In the genomic region with DNA sequence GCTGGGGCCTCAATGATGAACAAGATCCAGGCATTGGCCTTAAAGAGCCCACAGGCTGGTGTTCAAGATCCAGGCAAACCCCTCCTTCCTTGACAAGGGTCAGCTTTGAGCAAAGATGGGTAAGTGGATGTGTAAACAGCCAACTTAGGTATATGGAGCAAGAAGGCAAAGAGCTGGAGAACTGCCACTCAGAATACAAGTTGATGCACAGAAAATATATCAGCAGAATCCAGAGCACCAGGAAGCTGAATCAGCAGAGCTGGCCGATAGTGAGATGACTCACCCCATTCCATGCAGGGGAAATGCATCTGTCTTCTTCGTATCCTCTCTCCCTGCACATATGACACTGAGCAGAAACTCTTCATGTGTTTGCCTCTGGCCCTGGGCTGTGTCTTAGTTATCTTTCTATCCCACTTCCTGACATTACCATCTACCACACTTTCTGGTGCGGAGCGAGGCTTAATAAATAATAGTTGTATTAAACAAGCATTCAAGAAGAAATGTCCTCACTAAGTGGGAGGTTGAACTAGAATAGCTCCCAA, we compare ENCODE assay signal across 8 cellular contexts. TPM values are rescaled to one million over a fixed set of nuclear protein-coding genes. Genes with fewer than 3 reads are reported as not detected.
DNase-seq lines count a peak whose midpoint lies in the region; ATAC-seq and TF ChIP-seq lines count a peak whose summit lies in the region.

No MANE protein-coding gene starts in this region.

- H3K27ac Mint-ChIP-seq in osteocyte (ENCODE audit: unreplicated experiment) = peak overlapping the region; percentile 86
- H3K27ac Mint-ChIP-seq in natural killer cell treated with Interleukin-12 subunit alpha and Interleukin-12 subunit beta and Interleukin-15 and Interleukin-18, amount 100 ng/mL, for 72 hours = no peak overlapping the region

- peak; percentile 17 for DNase-seq in DMS79 (lab: John Stamatoyannopoulos, UW)
- DNase-seq in NCI-H446 treated with DMSO at 0.1 percent for 48 hours (lab: John Stamatoyannopoulos, UW) = peak; percentile 86
- DNase-seq in dorsolateral prefrontal cortex = peak in 6 of 10 donors; percentile 48 to 82 (median 58)
- DNase-seq in osteocyte (ENCODE audit: extremely low spot score, unreplicated experiment) = no peak
- no peak for DNase-seq in natural killer cell treated with Interleukin-12 subunit alpha and Interleukin-12 subunit beta and Interleukin-15 and Interleukin-18, amount 100 ng/mL, for 72 hours (ENCODE audit: low spot score)
- DNase-seq in NCI-H345 treated with DMSO at 0.1 percent for 48 hours (lab: John Stamatoyannopoulos, UW; ENCODE audit: unreplicated experiment) = no peak
- no peak for DNase-seq in left lobe of liver (ENCODE audit: low spot score)

- TF ChIP-seq CTCF in dorsolateral prefrontal cortex (IDR thresholded peaks at IDR 0.05 in 54 of 56, conservative IDR thresholded peaks at IDR 0.05 in 2 of 56; ENCODE audit: low read depth in 1 of 56, partially characterized antibody in 56 of 56) (peak in 2 of 56 donors; percentile 0 to 14), osteocyte (IDR thresholded peaks at IDR 0.05) (no peak)

- H3K27ac ChIP-seq in dorsolateral prefrontal cortex = peak overlapping the region in 51 of 59 donors; percentile 17 to 97 (median 69)

- intact Hi-C loops in dorsolateral prefrontal cortex (cut with DNase I) = loop anchor here in 1 of 2 donors (5.0 to 10.0 kb wide), 3 partner anchors 55 to 623 kb away; no protein-coding TSS in a partner anchor

- peaks cover 57% of the 10 kb centered on the region for H3K4me1 Mint-ChIP-seq in osteocyte (ENCODE audit: unreplicated experiment)
- H3K4me1 Mint-ChIP-seq in natural killer cell treated with Interleukin-12 subunit alpha and Interleukin-12 subunit beta and Interleukin-15 and Interleukin-18, amount 100 ng/mL, for 72 hours (ENCODE audit: low read depth in 2 of 2) = peaks cover 7% of the 10 kb centered on the region in 2 donors

- no peaks in the 10 kb centered on the region for H3K27me3 ChIP-seq in dorsolateral prefrontal cortex

- H3K4me3 Mint-ChIP-seq in osteocyte (ENCODE audit: unreplicated experiment) = no peak overlapping the region
- no peak overlapping the region for H3K4me3 Mint-ChIP-seq in natural killer cell treated with Interleukin-12 subunit alpha and Interleukin-12 subunit beta and Interleukin-15 and Interleukin-18, amount 100 ng/mL, for 72 hours

- ATAC-seq in HG03432 (IDR thresholded peaks at IDR 0.05; ENCODE audit: unreplicated experiment) = no peak
- no peak for ATAC-seq in natural killer cell treated with Interleukin-12 subunit alpha and Interleukin-12 subunit beta and Interleukin-15 and Interleukin-18, amount 100 ng/mL, for 72 hours
- no peak for ATAC-seq in left lobe of liver

- peaks cover 3% of the 10 kb centered on the region for H3K36me3 Mint-ChIP-seq in osteocyte (ENCODE audit: unreplicated experiment)
- no peaks in the 10 kb centered on the region for H3K36me3 Mint-ChIP-seq in natural killer cell treated with Interleukin-12 subunit alpha and Interleukin-12 subunit beta and Interleukin-15 and Interleukin-18, amount 100 ng/mL, for 72 hours

- H3K27me3 Mint-ChIP-seq in osteocyte (ENCODE audit: unreplicated experiment) = no peaks in the 10 kb centered on the region
- H3K27me3 Mint-ChIP-seq in natural killer cell treated with Interleukin-12 subunit alpha and Interleukin-12 subunit beta and Interleukin-15 and Interleukin-18, amount 100 ng/mL, for 72 hours = peaks cover 30 to 33% of the 10 kb centered on the region in 2 donors

- H3K9me3 Mint-ChIP-seq in osteocyte (ENCODE audit: unreplicated experiment) = peaks cover 7% of the 10 kb centered on the region
- no peaks in the 10 kb centered on the region for H3K9me3 Mint-ChIP-seq in natural killer cell treated with Interleukin-12 subunit alpha and Interleukin-12 subunit beta and Interleukin-15 and Interleukin-18, amount 100 ng/mL, for 72 hours

- H3K4me3 ChIP-seq in dorsolateral prefrontal cortex = no peak overlapping the region

RNA-seq across cellular contexts. Expression of a gene that starts 57.8 kb away (rescaled TPM):
- total RNA-seq in dorsolateral prefrontal cortex = 100 to 1,000 TPM in 11 of 120 experiments, 10 to 100 TPM in 109; 49.1 to 144 (median 71.1) TPM
- total RNA-seq in osteocyte = 91.6 and 98.0 TPM in 2 replicates
- 1 to 10 TPM; 8.4 to 9.3 TPM for total RNA-seq in natural killer cell treated with Interleukin-12 subunit alpha and Interleukin-12 subunit beta and Interleukin-15 and Interleukin-18, amount 100 ng/mL, for 72 hours
- 4.3 TPM for total RNA-seq in left lobe of liver

Comparison
In these comparisons a context has a peak if more than half of its experiments do, and no peak if none do; other contexts are left out.
1. DNase-seq: peak in DMS79 (single experiment), NCI-H446 treated with DMSO at 0.1 percent for 48 hours (single experiment) and dorsolateral prefrontal cortex (6 of 10); none in osteocyte (single experiment), natural killer cell treated with Interleukin-12 subunit alpha and Interleukin-12 subunit beta and Interleukin-15 and Interleukin-18, amount 100 ng/mL, for 72 hours (single experiment), NCI-H345 treated with DMSO at 0.1 percent for 48 hours (single experiment) and left lobe of liver (single experiment).